ENCODE assay signal across 2 cellular contexts in the genomic region with DNA sequence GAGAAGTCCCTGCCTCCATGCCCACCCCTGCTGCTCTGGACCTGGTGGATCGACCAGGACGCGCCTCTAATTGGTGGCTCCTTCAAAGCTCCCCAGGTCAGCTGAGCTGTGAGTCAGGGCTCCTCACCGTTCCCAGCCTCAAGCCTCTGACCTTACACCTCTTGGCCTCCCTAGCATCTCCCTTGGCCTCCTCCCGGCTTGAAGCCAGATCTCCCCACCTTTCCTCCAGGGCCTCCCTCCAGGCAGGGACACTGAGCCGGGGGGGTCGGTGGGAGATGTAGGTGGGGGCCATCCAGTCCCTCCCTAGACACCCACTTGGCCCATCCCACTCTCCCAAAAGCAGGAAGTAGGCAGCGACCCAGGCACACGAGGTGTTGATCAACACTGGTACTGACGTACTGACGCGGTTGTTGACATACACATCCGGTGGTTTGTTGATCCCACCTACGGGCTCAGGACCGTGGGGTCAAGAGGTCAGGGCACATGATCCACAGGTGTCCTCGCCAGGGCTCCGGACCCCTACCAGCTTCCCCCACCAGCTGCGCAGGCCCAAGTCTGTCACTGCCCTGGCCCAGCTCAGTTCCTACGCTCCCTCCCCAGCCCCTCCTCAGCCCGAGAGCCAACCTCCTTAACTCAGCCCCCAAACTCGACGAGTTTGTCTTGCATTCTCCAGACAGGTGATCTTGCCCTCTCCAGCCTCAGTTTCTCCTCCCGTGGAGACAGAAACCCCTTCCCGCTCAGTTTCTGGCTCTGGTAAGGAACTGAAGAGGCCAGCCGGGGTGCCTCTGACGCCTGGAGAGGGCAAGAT.
TF ChIP-seq lines count a peak whose summit lies in the region.

No MANE protein-coding gene starts in this region.

TF ChIP-seq in IMR-90, 13 proteins besides CTCF, POLR2A, EP300 and RAD21:
- TF ChIP-seq USF2 (IDR thresholded peaks at IDR 0.05; ENCODE audit: low read depth, low read length) = peak; percentile 44; the same call in 1 of the 2 replicates
- no peak for TF ChIP-seq RFX5 (IDR thresholded peaks at IDR 0.05; ENCODE audit: low read depth, low read length)
- TF ChIP-seq MXI1 (IDR thresholded peaks at IDR 0.05; ENCODE audit: borderline replicate concordance, low read depth, low read length) = no peak
- peak; percentile 38; the same call in 1 of the 2 replicates for TF ChIP-seq MAZ (IDR thresholded peaks at IDR 0.05; ENCODE audit: borderline replicate concordance, low read depth, low read length)
- TF ChIP-seq ELK1 (IDR thresholded peaks at IDR 0.05; ENCODE audit: borderline replicate concordance, low read depth, low read length) = no peak
- no peak for TF ChIP-seq NFE2L2 (IDR thresholded peaks at IDR 0.05; ENCODE audit: low read depth, low read length)
TF ChIP-seq in IMR-90: peak in this region for 2.

TF ChIP-seq in H1, 55 proteins besides CTCF, POLR2A, EP300 and RAD21:
- TF ChIP-seq SIN3A (conservative IDR thresholded peaks at IDR 0.05 in 1 of 2, IDR thresholded peaks at IDR 0.05 in 1 of 2; ENCODE audit: low read depth in 1 of 2, low read length in 2 of 2) (0 out of 4 replicates have a peak, but pooled peaks of 1 of the 2 experiments have one; percentile 17), KDM4A (IDR thresholded peaks at IDR 0.05; ENCODE audit: low read depth, low read length, severe bottlenecking) (peak; percentile 30), SUZ12 (IDR thresholded peaks at IDR 0.05; ENCODE audit: low read length) (no peak), MAX (IDR thresholded peaks at IDR 0.05) (peak; percentile 65), POLR2AphosphoS5 (IDR thresholded peaks at IDR 0.05; ENCODE audit: low read depth, low read length) (0 out of 2 replicates have a peak, but pooled peaks have one; percentile 33), JUN (IDR thresholded peaks at IDR 0.05; ENCODE audit: low read depth, low read length) (no peak), HDAC2 (IDR thresholded peaks at IDR 0.05; ENCODE audit: borderline replicate concordance in 1 of 2, low read depth in 2 of 2, low read length in 2 of 2) (0 out of 4 replicates have a peak, but pooled peaks of 1 of the 2 experiments have one; percentile 44), SP2 (IDR thresholded peaks at IDR 0.05; ENCODE audit: low read length) (no peak), ASH2L (IDR thresholded peaks at IDR 0.05; ENCODE audit: low read length) (peak; percentile 5), TAF1 (IDR thresholded peaks at IDR 0.05; ENCODE audit: low read depth, low read length) (peak; percentile 54; the same call in 1 of the 2 replicates), CBX8 (IDR thresholded peaks at IDR 0.05; ENCODE audit: borderline replicate concordance, low read depth, low read length) (no peak)
- TF ChIP-seq, protein P1, sequence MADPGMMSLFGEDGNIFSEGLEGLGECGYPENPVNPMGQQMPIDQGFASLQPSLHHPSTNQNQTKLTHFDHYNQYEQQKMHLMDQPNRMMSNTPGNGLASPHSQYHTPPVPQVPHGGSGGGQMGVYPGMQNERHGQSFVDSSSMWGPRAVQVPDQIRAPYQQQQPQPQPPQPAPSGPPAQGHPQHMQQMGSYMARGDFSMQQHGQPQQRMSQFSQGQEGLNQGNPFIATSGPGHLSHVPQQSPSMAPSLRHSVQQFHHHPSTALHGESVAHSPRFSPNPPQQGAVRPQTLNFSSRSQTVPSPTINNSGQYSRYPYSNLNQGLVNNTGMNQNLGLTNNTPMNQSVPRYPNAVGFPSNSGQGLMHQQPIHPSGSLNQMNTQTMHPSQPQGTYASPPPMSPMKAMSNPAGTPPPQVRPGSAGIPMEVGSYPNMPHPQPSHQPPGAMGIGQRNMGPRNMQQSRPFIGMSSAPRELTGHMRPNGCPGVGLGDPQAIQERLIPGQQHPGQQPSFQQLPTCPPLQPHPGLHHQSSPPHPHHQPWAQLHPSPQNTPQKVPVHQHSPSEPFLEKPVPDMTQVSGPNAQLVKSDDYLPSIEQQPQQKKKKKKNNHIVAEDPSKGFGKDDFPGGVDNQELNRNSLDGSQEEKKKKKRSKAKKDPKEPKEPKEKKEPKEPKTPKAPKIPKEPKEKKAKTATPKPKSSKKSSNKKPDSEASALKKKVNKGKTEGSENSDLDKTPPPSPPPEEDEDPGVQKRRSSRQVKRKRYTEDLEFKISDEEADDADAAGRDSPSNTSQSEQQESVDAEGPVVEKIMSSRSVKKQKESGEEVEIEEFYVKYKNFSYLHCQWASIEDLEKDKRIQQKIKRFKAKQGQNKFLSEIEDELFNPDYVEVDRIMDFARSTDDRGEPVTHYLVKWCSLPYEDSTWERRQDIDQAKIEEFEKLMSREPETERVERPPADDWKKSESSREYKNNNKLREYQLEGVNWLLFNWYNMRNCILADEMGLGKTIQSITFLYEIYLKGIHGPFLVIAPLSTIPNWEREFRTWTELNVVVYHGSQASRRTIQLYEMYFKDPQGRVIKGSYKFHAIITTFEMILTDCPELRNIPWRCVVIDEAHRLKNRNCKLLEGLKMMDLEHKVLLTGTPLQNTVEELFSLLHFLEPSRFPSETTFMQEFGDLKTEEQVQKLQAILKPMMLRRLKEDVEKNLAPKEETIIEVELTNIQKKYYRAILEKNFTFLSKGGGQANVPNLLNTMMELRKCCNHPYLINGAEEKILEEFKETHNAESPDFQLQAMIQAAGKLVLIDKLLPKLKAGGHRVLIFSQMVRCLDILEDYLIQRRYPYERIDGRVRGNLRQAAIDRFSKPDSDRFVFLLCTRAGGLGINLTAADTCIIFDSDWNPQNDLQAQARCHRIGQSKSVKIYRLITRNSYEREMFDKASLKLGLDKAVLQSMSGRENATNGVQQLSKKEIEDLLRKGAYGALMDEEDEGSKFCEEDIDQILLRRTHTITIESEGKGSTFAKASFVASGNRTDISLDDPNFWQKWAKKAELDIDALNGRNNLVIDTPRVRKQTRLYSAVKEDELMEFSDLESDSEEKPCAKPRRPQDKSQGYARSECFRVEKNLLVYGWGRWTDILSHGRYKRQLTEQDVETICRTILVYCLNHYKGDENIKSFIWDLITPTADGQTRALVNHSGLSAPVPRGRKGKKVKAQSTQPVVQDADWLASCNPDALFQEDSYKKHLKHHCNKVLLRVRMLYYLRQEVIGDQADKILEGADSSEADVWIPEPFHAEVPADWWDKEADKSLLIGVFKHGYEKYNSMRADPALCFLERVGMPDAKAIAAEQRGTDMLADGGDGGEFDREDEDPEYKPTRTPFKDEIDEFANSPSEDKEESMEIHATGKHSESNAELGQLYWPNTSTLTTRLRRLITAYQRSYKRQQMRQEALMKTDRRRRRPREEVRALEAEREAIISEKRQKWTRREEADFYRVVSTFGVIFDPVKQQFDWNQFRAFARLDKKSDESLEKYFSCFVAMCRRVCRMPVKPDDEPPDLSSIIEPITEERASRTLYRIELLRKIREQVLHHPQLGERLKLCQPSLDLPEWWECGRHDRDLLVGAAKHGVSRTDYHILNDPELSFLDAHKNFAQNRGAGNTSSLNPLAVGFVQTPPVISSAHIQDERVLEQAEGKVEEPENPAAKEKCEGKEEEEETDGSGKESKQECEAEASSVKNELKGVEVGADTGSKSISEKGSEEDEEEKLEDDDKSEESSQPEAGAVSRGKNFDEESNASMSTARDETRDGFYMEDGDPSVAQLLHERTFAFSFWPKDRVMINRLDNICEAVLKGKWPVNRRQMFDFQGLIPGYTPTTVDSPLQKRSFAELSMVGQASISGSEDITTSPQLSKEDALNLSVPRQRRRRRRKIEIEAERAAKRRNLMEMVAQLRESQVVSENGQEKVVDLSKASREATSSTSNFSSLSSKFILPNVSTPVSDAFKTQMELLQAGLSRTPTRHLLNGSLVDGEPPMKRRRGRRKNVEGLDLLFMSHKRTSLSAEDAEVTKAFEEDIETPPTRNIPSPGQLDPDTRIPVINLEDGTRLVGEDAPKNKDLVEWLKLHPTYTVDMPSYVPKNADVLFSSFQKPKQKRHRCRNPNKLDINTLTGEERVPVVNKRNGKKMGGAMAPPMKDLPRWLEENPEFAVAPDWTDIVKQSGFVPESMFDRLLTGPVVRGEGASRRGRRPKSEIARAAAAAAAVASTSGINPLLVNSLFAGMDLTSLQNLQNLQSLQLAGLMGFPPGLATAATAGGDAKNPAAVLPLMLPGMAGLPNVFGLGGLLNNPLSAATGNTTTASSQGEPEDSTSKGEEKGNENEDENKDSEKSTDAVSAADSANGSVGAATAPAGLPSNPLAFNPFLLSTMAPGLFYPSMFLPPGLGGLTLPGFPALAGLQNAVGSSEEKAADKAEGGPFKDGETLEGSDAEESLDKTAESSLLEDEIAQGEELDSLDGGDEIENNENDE (IDR thresholded peaks at IDR 0.05; ENCODE audit: insufficient replicate concordance, low read length) = no peak
